8 cellular contexts compared by ENCODE assay signal in the genomic region with DNA sequence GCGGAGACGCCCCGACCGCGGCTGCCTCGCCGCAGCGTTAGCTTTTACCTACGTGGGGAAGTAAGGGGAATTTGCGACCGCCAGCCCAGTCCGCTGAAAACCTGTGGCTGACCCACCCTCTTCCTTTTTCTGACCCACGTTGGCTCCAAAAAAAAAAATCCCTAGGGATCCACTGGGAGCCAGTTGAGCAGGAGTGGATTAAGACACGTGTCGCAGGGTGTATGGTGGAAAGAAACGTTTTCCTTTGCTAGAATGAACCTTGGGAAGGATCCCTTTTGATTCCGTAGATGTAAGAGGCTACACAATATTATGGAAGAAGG. TPM values are rescaled to one million over a fixed set of nuclear protein-coding genes. Genes with fewer than 3 reads are reported as not detected.
DNase-seq lines count a peak whose midpoint lies in the region; ATAC-seq and TF ChIP-seq lines count a peak whose summit lies in the region.

No MANE protein-coding gene starts in this region.

- peak overlapping the region; percentile 94 to 98 for H3K18ac ChIP-seq in mesenchymal stem cell (ENCODE audit: low read depth in 1 of 2, low read length in 2 of 2)

- no peak overlapping the region for H2BK12ac ChIP-seq in mesenchymal stem cell (ENCODE audit: low read length in 2 of 2)

- no peaks in the 10 kb centered on the region for H3K9me3 ChIP-seq in mammary epithelial cell (replicated peaks; ENCODE audit: insufficient read depth, low read length)
- no peaks in the 10 kb centered on the region for H3K9me3 ChIP-seq in mesenchymal stem cell (ENCODE audit: control insufficient read depth, low read length)
- no peaks in the 10 kb centered on the region for H3K9me3 ChIP-seq in vagina

- H3K4me1 ChIP-seq in mammary epithelial cell (ENCODE audit: insufficient read depth, low read length) = peaks cover 13% of the 10 kb centered on the region
- peaks cover 8% of the 10 kb centered on the region for H3K4me1 ChIP-seq in mesenchymal stem cell (ENCODE audit: control insufficient read depth, insufficient read depth, low read depth, low read length)
- H3K4me1 ChIP-seq in vagina = peaks cover 42% of the 10 kb centered on the region

- H2BK15ac ChIP-seq in mesenchymal stem cell (ENCODE audit: low read depth, poor library complexity, severe bottlenecking) = peak overlapping the region; percentile 86

- no peaks in the 10 kb centered on the region for H4K20me1 ChIP-seq in mammary epithelial cell (ENCODE audit: insufficient read depth, low read length)

- no peaks in the 10 kb centered on the region for H3K27me3 ChIP-seq in mammary epithelial cell (ENCODE audit: insufficient read depth, low read length)
- no peaks in the 10 kb centered on the region for H3K27me3 ChIP-seq in mesenchymal stem cell (ENCODE audit: control insufficient read depth in 1 of 2, insufficient read depth in 1 of 2, low read length in 2 of 2)
- no peaks in the 10 kb centered on the region for H3K27me3 ChIP-seq in vagina

- H3K4me3 ChIP-seq in mammary epithelial cell (replicated peaks in 1 of 3; ENCODE audit: insufficient read depth in 1 of 3, low read depth in 2 of 3, low read length in 3 of 3) (peak overlapping the region; percentile 69 to 94 (median 87)), mesenchymal stem cell (ENCODE audit: insufficient read depth in 1 of 2, low read depth in 1 of 2, low read length in 2 of 2) (peak overlapping the region; percentile 94 to 100), vagina (peak overlapping the region; percentile 71 to 96)

- H3K23ac ChIP-seq in mesenchymal stem cell (ENCODE audit: low read length in 2 of 2) = peak overlapping the region in 1 of 2 experiments; percentile 81

- H3K79me2 ChIP-seq in mammary epithelial cell (ENCODE audit: insufficient read depth, low read length) = peaks cover 44% of the 10 kb centered on the region

- peak overlapping the region; percentile 75 for H2BK5ac ChIP-seq in mesenchymal stem cell (ENCODE audit: low read depth, low read length, poor library complexity, severe bottlenecking)

- WGBS in mammary epithelial cell (ENCODE audit: low coverage, missing lambda C conversion rate) = 2% methylated on average over 7 of the region's 17 CpGs
- 2% methylated on average over 12 of the region's 17 CpGs for WGBS in mesenchymal stem cell

- peak overlapping the region; percentile 98 for H4K8ac ChIP-seq in mesenchymal stem cell (ENCODE audit: low read length)

- H3K4ac ChIP-seq in mesenchymal stem cell (ENCODE audit: low read depth in 1 of 2, low read length in 2 of 2) = peak overlapping the region; percentile 79 to 96

- H4K91ac ChIP-seq in mesenchymal stem cell (ENCODE audit: low read length) = peak overlapping the region; percentile 96

- intact Hi-C loops in mammary epithelial cell (cut with micrococcal nuclease) = no loop called here
- intact Hi-C loops in vagina (cut with DNase I) = no loop called here

- peaks cover 4% of the 10 kb centered on the region for H3K79me1 ChIP-seq in mesenchymal stem cell (replicated peaks; ENCODE audit: low read length, poor library complexity, severe bottlenecking)

- CTCF ChIA-PET in mammary epithelial cell (lab: Charles Lee; ENCODE audit: low non-redundant PET) = no interaction called here

- no peak for TF ChIP-seq CTCF in mammary epithelial cell (conservative IDR thresholded peaks at IDR 0.05 in 1 of 2, IDR thresholded peaks at IDR 0.05 in 1 of 2; ENCODE audit: extremely low read depth in 1 of 2, insufficient read depth in 1 of 2, low read depth in 1 of 2, low read length in 2 of 2)
- no peak for TF ChIP-seq CTCF in vagina (IDR thresholded peaks at IDR 0.05)

- TSS peak; percentile 80 for BruUV-seq in mammary epithelial cell (replicated peaks; lab: Mats Ljungman, UMichigan)

- peak overlapping the region; percentile 92 for H2AFZ ChIP-seq in mammary epithelial cell (ENCODE audit: low read depth, low read length)
- H2AFZ ChIP-seq in mesenchymal stem cell (ENCODE audit: low read depth, low read length) = peak overlapping the region; percentile 59

- H3K36me3 ChIP-seq in mammary epithelial cell (ENCODE audit: insufficient read depth, low read length) = no peaks in the 10 kb centered on the region
- H3K36me3 ChIP-seq in mesenchymal stem cell (ENCODE audit: control insufficient read depth in 1 of 2, insufficient read depth in 2 of 2, low read depth in 1 of 2, low read length in 2 of 2) = peaks cover 0 to 9% of the 10 kb centered on the region in 2 experiments
- no peaks in the 10 kb centered on the region for H3K36me3 ChIP-seq in vagina

- H3K14ac ChIP-seq in mesenchymal stem cell (ENCODE audit: low read length in 2 of 2) = peak overlapping the region in 1 of 2 experiments; percentile 94

- DNase-seq in NCI-H510A treated with DMSO at 0.1 percent for 48 hours (lab: John Stamatoyannopoulos, UW) = peak; percentile 37
- no peak for DNase-seq in NCI-H510A (lab: John Stamatoyannopoulos, UW)
- DNase-seq in NCI-H1092 treated with DMSO at 0.1 percent for 48 hours (lab: John Stamatoyannopoulos, UW) = peak; percentile 70
- no peak for DNase-seq in mammary epithelial cell
- DNase-seq in mesenchymal stem cell = peak; percentile 60
- no peak for DNase-seq in vagina (ENCODE audit: extremely low spot score in 2 of 2)
- no peak for DNase-seq in C1 segment of cervical spinal cord (lab: John Stamatoyannopoulos, UW)

- TF ChIP-seq POLR2A in vagina (IDR thresholded peaks at IDR 0.05) = no peak

- no peak for ATAC-seq in HG02840 (IDR thresholded peaks at IDR 0.05; ENCODE audit: low FRiP score, unreplicated experiment)

- in situ Hi-C loops in mammary epithelial cell (cut with MboI; ENCODE audit: low sequenced_read_pairs in 2 of 2) = no loop called here

- H3K4me2 ChIP-seq in mammary epithelial cell (ENCODE audit: insufficient read depth, low read depth, low read length) = peak overlapping the region; percentile 84
- peak overlapping the region; percentile 86 for H3K4me2 ChIP-seq in mesenchymal stem cell (ENCODE audit: low read length, poor library complexity, severe bottlenecking)

- no peak overlapping the region for H2AK5ac ChIP-seq in mesenchymal stem cell (ENCODE audit: low read length, severe bottlenecking)

- H2BK120ac ChIP-seq in mesenchymal stem cell (ENCODE audit: low read depth, low read length) = peak overlapping the region; percentile 91

- peak overlapping the region; percentile 90 for H3K27ac ChIP-seq in mammary epithelial cell (ENCODE audit: insufficient read depth, low read depth, low read length)
- H3K27ac ChIP-seq in mesenchymal stem cell (ENCODE audit: low read length, poor library complexity, severe bottlenecking) = peak overlapping the region; percentile 26
- H3K27ac ChIP-seq in vagina = peak overlapping the region; percentile 94

- peak overlapping the region; percentile 96 for H3K9ac ChIP-seq in mammary epithelial cell (ENCODE audit: insufficient read depth, low read length)
- peak overlapping the region; percentile 99 for H3K9ac ChIP-seq in mesenchymal stem cell (ENCODE audit: low read length)

- dilution Hi-C loops in mammary epithelial cell (cut with HindIII; ENCODE audit: low sequenced_read_pairs) = no loop called here

RNA-seq across cellular contexts. Expression of a gene that starts 0.6 kb away (rescaled TPM):
- 100 to 1,000 TPM; 103 to 175 TPM for total RNA-seq in mammary epithelial cell
- 71.1 TPM for polyA plus RNA-seq in mammary epithelial cell
- polyA minus RNA-seq in mammary epithelial cell = 390 TPM
- 61.2 TPM for polyA plus RNA-seq in mesenchymal stem cell (2013, experiment 1 of 2)
- 60.2 TPM for polyA plus RNA-seq in mesenchymal stem cell (2013, experiment 2 of 2)
- 55.7 TPM for total RNA-seq in vagina

RNA-seq across cellular contexts. Expression of a gene that starts 29.9 kb away (rescaled TPM):
- total RNA-seq in mammary epithelial cell = 10 to 100 TPM; 10.3 to 17.3 TPM
- 18.4 TPM for polyA plus RNA-seq in mammary epithelial cell
- polyA minus RNA-seq in mammary epithelial cell = 7.5 TPM
- polyA plus RNA-seq in mesenchymal stem cell (2013, experiment 1 of 2) = 24.1 TPM
- polyA plus RNA-seq in mesenchymal stem cell (2013, experiment 2 of 2) = 24.5 TPM
- total RNA-seq in vagina = 2.9 TPM

RNA-seq across cellular contexts. Expression of a gene that starts 50.1 kb away (rescaled TPM):
- total RNA-seq in mammary epithelial cell = not detected
- polyA plus RNA-seq in mammary epithelial cell = 2.2 TPM
- 5.2 TPM for polyA minus RNA-seq in mammary epithelial cell
- 7.3 TPM for polyA plus RNA-seq in mesenchymal stem cell (2013, experiment 1 of 2)
- 8.7 TPM for polyA plus RNA-seq in mesenchymal stem cell (2013, experiment 2 of 2)
- not detected for total RNA-seq in vagina

Comparison
In these comparisons a context has a peak if more than half of its experiments do, and no peak if none do; other contexts are left out.
1. DNase-seq: peak in NCI-H510A treated with DMSO at 0.1 percent for 48 hours (single experiment), NCI-H1092 treated with DMSO at 0.1 percent for 48 hours (single experiment) and mesenchymal stem cell (single experiment); none in NCI-H510A (single experiment), mammary epithelial cell (single experiment), vagina (0 of 2) and C1 segment of cervical spinal cord (0 of 14).
2. H3K27ac ChIP-seq: peak in every context shown above with its lines; median percentile 94 in vagina; 90 in mammary epithelial cell; 26 in mesenchymal stem cell.
3. Peak in every context shown above with its lines, with median percentiles within 50 percentile points of each other: H3K4me3 ChIP-seq.